In genomic region chr4:155441475-155441874, GRCh38 we compare ENCODE assay signal across 13 cellular contexts.
DNase-seq lines count a peak whose midpoint lies in the region; ATAC-seq, FAIRE-seq and TF ChIP-seq lines count a peak whose summit lies in the region.
"Had no signal": no experiment of that assay in that cellular context is flagged by ENCODE, and none has a peak within 500 bp of the region (broad histone marks: within the 10 kb centered on the region; RNA-seq: fewer than 3 reads in every experiment).

No MANE protein-coding gene starts in this region.

- H3K79me2 ChIP-seq in endothelial cell of umbilical vein (ENCODE audit: control insufficient read depth, insufficient read depth, low read length): no peaks in the 10 kb centered on the region
- no peaks in the 10 kb centered on the region for H3K79me2 ChIP-seq in OCI-LY7 (ENCODE audit: insufficient read depth, low read depth, low read length)

- H3K9me2 ChIP-seq in OCI-LY7 (ENCODE audit: insufficient read depth, low read length): no peaks in the 10 kb centered on the region

- H3K36me3 Mint-ChIP-seq in nephron progenitor cell (ENCODE audit: low read depth): no peaks in the 10 kb centered on the region
- no peaks in the 10 kb centered on the region for H3K36me3 Mint-ChIP-seq in activated CD4-positive, alpha-beta T cell treated with anti-CD3 and anti-CD28 coated beads, Interleukin-2, amount 10 ng/mL, durations not matched to agents 24 days and 14 days (ENCODE audit: low read depth)
- H3K36me3 Mint-ChIP-seq: CD4-positive, CD25-positive, alpha-beta regulatory T cell had no signal

- peak overlapping the region in 3 of 10 donors; percentile 41 to 57 (median 56) for H3K27ac ChIP-seq in heart right ventricle
- H3K27ac ChIP-seq in endothelial cell of umbilical vein (ENCODE audit: insufficient read depth, low read depth, low read length): no peak overlapping the region
- no peak overlapping the region for H3K27ac ChIP-seq in aorta (ENCODE audit: low read depth in 1 of 2, low read length in 2 of 2)
- H3K27ac ChIP-seq in OCI-LY7 (ENCODE audit: low read depth, low read length, poor library complexity, severe bottlenecking): no peak overlapping the region

- no peak for TF ChIP-seq POLR2A in endothelial cell of umbilical vein (IDR thresholded peaks at IDR 0.05; ENCODE audit: low read depth, low read length)

- H3K27me3 ChIP-seq in heart right ventricle: no peaks in the 10 kb centered on the region
- peaks cover 0 to 3% of the 10 kb centered on the region in 2 experiments for H3K27me3 ChIP-seq in endothelial cell of umbilical vein (ENCODE audit: control insufficient read depth in 2 of 2, insufficient read depth in 2 of 2, low read length in 2 of 2)
- no peaks in the 10 kb centered on the region for H3K27me3 ChIP-seq in aorta (ENCODE audit: control insufficient read depth in 1 of 2, insufficient read depth in 2 of 2, low read length in 1 of 2)

- H3K4me3 Mint-ChIP-seq in nephron progenitor cell: no peak overlapping the region
- no peak overlapping the region for H3K4me3 Mint-ChIP-seq in activated CD4-positive, alpha-beta T cell treated with anti-CD3 and anti-CD28 coated beads, Interleukin-2, amount 10 ng/mL, durations not matched to agents 24 days and 14 days
- H3K4me3 Mint-ChIP-seq: CD4-positive, CD25-positive, alpha-beta regulatory T cell; GM23338 had no signal

- CTCF ChIA-PET in endothelial cell of umbilical vein (lab: Charles Lee): interaction anchor here (0.7 to 5.8 kb wide), 9 partner anchors 10 to 512 kb away, joined by 3 to 76 read pairs (median 4); no protein-coding TSS in a partner anchor
- CTCF ChIA-PET in OCI-LY7 (lab: Charles Lee; ENCODE audit: unreplicated experiment): no interaction called here

- no peaks in the 10 kb centered on the region for H3K9me3 ChIP-seq in heart right ventricle
- H3K9me3 ChIP-seq in endothelial cell of umbilical vein (replicated peaks; ENCODE audit: control insufficient read depth, insufficient read depth, low read length): no peaks in the 10 kb centered on the region
- no peaks in the 10 kb centered on the region for H3K9me3 ChIP-seq in aorta (ENCODE audit: control insufficient read depth, low read length)
- no peaks in the 10 kb centered on the region for H3K9me3 ChIP-seq in OCI-LY7 (ENCODE audit: low read length)

- H3K27me3 Mint-ChIP-seq in nephron progenitor cell (ENCODE audit: low read depth, poor library complexity): peaks cover 12% of the 10 kb centered on the region
- H3K27me3 Mint-ChIP-seq in activated CD4-positive, alpha-beta T cell treated with anti-CD3 and anti-CD28 coated beads, Interleukin-2, amount 10 ng/mL, durations not matched to agents 24 days and 14 days: peaks cover 13% of the 10 kb centered on the region

- FAIRE-seq in endothelial cell of umbilical vein (lab: Jason Lieb, UNC): no peak

- no peaks in the 10 kb centered on the region for H3K9me1 ChIP-seq in endothelial cell of umbilical vein (replicated peaks; ENCODE audit: control insufficient read depth, extremely low read depth, insufficient read depth, low read length)

- TF ChIP-seq CTCF in heart right ventricle (IDR thresholded peaks at IDR 0.05) (no peak), endothelial cell of umbilical vein (IDR thresholded peaks at IDR 0.05; ENCODE audit: extremely low read depth in 1 of 2, insufficient read depth in 1 of 2, low read depth in 1 of 2, low read length in 2 of 2) (no peak), nephron progenitor cell (IDR thresholded peaks at IDR 0.05) (no peak), OCI-LY7 (conservative IDR thresholded peaks at IDR 0.05; ENCODE audit: low read length) (no peak)

- dilution Hi-C loops in endothelial cell of umbilical vein (cut with MboI; ENCODE audit: extremely low pct_ligation_motif_present, low sequenced_read_pairs): no loop called here

- no peak overlapping the region for H3K4me2 ChIP-seq in endothelial cell of umbilical vein (ENCODE audit: insufficient read depth, low read length)
- H3K4me2 ChIP-seq in OCI-LY7 (ENCODE audit: low read length): no peak overlapping the region
- H3K4me2 ChIP-seq: GM23338 had no signal

- intact Hi-C loops in heart right ventricle (cut with DNase I) (loop anchor here in 9 of 10 donors (5.0 to 10.0 kb wide), 10 partner anchors 71 to 511 kb away; partner anchors contain the start of genes GUCY1A1 (in 5 of the 9) and CTSO (in 1 of the 9)), cardiac septum (cut with DNase I) (loop anchor here (5.0 to 10.0 kb wide), 2 partner anchors 71 to 513 kb away; partner anchors contain the start of gene CTSO), endothelial cell of umbilical vein (cut with micrococcal nuclease) (loop anchor here (5.0 kb wide), 2 partner anchors 71 to 161 kb away; no protein-coding TSS in a partner anchor), aorta (cut with DNase I) (loop anchor here (5.0 to 10.0 kb wide), 2 partner anchors 73 to 226 kb away; partner anchors contain the start of gene GUCY1A1 (in 1 of the 2)), OCI-LY7 (cut with micrococcal nuclease; ENCODE audit: unreplicated experiment) (no loop called here)
- intact Hi-C loops in activated CD4-positive, alpha-beta T cell treated with anti-CD3 and anti-CD28 coated beads, Interleukin-2, amount 10 ng/mL, durations not matched to agents 24 days and 14 days (cut with micrococcal nuclease): no loop called here

- POLR2A ChIA-PET in endothelial cell of umbilical vein (lab: Charles Lee): no interaction called here
- POLR2A ChIA-PET in OCI-LY7 (lab: Charles Lee): interaction anchor here (0.7 kb wide), 1 partner anchor 23 kb away, joined by 3 read pairs; no protein-coding TSS in a partner anchor

- H3K9ac ChIP-seq in endothelial cell of umbilical vein (replicated peaks; ENCODE audit: extremely low read depth, insufficient read depth, low read length): no peak overlapping the region

- peak overlapping the region; percentile 31 for H3K27ac Mint-ChIP-seq in nephron progenitor cell
- H3K27ac Mint-ChIP-seq in activated CD4-positive, alpha-beta T cell treated with anti-CD3 and anti-CD28 coated beads, Interleukin-2, amount 10 ng/mL, durations not matched to agents 24 days and 14 days: no peak overlapping the region
- H3K27ac Mint-ChIP-seq: GM23338 had no signal

- BruUV-seq in endothelial cell of umbilical vein (replicated peaks; lab: Mats Ljungman, UMichigan) (no TSS peak), OCI-LY7 (replicated peaks; lab: Mats Ljungman, UMichigan) (no TSS peak)

- H3K4me1 ChIP-seq in heart right ventricle: peaks cover 0 to 13% (median 0%) of the 10 kb centered on the region in 9 donors
- H3K4me1 ChIP-seq in endothelial cell of umbilical vein (ENCODE audit: control insufficient read depth, extremely low read depth, insufficient read depth, low read length): peaks cover 3% of the 10 kb centered on the region
- H3K4me1 ChIP-seq in aorta (ENCODE audit: control insufficient read depth in 1 of 2, insufficient read depth in 2 of 2, low read length in 2 of 2): no peaks in the 10 kb centered on the region
- H3K4me1 ChIP-seq in OCI-LY7 (ENCODE audit: insufficient read depth, low read length, poor library complexity, severe bottlenecking): no peaks in the 10 kb centered on the region

- no peaks in the 10 kb centered on the region for H3K9me3 Mint-ChIP-seq in nephron progenitor cell
- H3K9me3 Mint-ChIP-seq in activated CD4-positive, alpha-beta T cell treated with anti-CD3 and anti-CD28 coated beads, Interleukin-2, amount 10 ng/mL, durations not matched to agents 24 days and 14 days: no peaks in the 10 kb centered on the region
- H3K9me3 Mint-ChIP-seq: GM23338 had no signal

- no peaks in the 10 kb centered on the region for H4K20me1 ChIP-seq in endothelial cell of umbilical vein (replicated peaks; ENCODE audit: control insufficient read depth, extremely low read depth, insufficient read depth, low read length)
- H4K20me1 ChIP-seq in OCI-LY7 (ENCODE audit: insufficient read depth, low read length): no peaks in the 10 kb centered on the region

- WGBS in heart right ventricle, 2 donors: 65 to 80% methylated on average over 1 of the region's 1 CpG
- WGBS in aorta, 2 donors: 86 to 100% methylated on average over 1 of the region's 1 CpG

- H2AFZ ChIP-seq in endothelial cell of umbilical vein (ENCODE audit: low read depth, low read length) (peak overlapping the region; percentile 65), OCI-LY7 (ENCODE audit: low read length) (no peak overlapping the region)
- H2AFZ ChIP-seq: GM23338 had no signal

- H3K36me3 ChIP-seq in heart right ventricle (no peaks in the 10 kb centered on the region), endothelial cell of umbilical vein (ENCODE audit: control insufficient read depth in 2 of 2, extremely low read depth in 1 of 2, insufficient read depth in 2 of 2, low read length in 2 of 2) (no peaks in the 10 kb centered on the region), aorta (ENCODE audit: control insufficient read depth in 1 of 2, insufficient read depth in 2 of 2, low read length in 1 of 2) (no peaks in the 10 kb centered on the region), OCI-LY7 (ENCODE audit: insufficient read depth, low read length) (no peaks in the 10 kb centered on the region)

- ATAC-seq in heart right ventricle (peak in 5 of 8 donors; percentile 11 to 50 (median 36)), aorta (ENCODE audit: low FRiP score) (peak; percentile 54)

- H3K4me3 ChIP-seq in heart right ventricle (peak overlapping the region in 1 of 10 donors; percentile 35), endothelial cell of umbilical vein (replicated peaks in 1 of 3; ENCODE audit: insufficient read depth in 1 of 3, low read depth in 1 of 3, low read length in 3 of 3) (no peak overlapping the region), aorta (ENCODE audit: low read length in 2 of 2) (no peak overlapping the region), OCI-LY7 (ENCODE audit: low read depth, low read length, poor library complexity, severe bottlenecking) (no peak overlapping the region)
- H3K4me3 ChIP-seq: GM23338 had no signal

- no peak for DNase-seq in heart right ventricle
- no peak for DNase-seq in cardiac septum (ENCODE audit: low spot score)
- no peak for DNase-seq in endothelial cell of umbilical vein (ENCODE audit: low read depth, low spot score)
- no peak for DNase-seq in nephron progenitor cell
- no peak for DNase-seq in aorta
- no peak for DNase-seq in OCI-LY7 (ENCODE audit: low spot score)
- DNase-seq in activated CD4-positive, alpha-beta T cell treated with anti-CD3 and anti-CD28 coated beads, Interleukin-2, amount 10 ng/mL, durations not matched to agents 24 days and 14 days: no peak
- no peak for DNase-seq in DMS53 treated with DMSO at 0.1 percent for 48 hours (lab: John Stamatoyannopoulos, UW; ENCODE audit: unreplicated experiment)
- DNase-seq: ACHN; CD4-positive, CD25-positive, alpha-beta regulatory T cell; DMS79 treated with DMSO at 0.1 percent for 48 hours; NCI-H2029 treated with DMSO at 0.1 percent for 48 hours had no signal

- peaks cover 9% of the 10 kb centered on the region for H3K4me1 Mint-ChIP-seq in nephron progenitor cell
- peaks cover 3% of the 10 kb centered on the region for H3K4me1 Mint-ChIP-seq in activated CD4-positive, alpha-beta T cell treated with anti-CD3 and anti-CD28 coated beads, Interleukin-2, amount 10 ng/mL, durations not matched to agents 24 days and 14 days
- H3K4me1 Mint-ChIP-seq: CD4-positive, CD25-positive, alpha-beta regulatory T cell had no signal

TF ChIP-seq in endothelial cell of umbilical vein, 7 proteins besides CTCF, POLR2A, EP300 and RAD21 (continues in another document):
- TF ChIP-seq JUN (IDR thresholded peaks at IDR 0.05; ENCODE audit: borderline replicate concordance, insufficient read depth, insufficient read length, low read depth) (no peak), POLR2AphosphoS5 (IDR thresholded peaks at IDR 0.05; ENCODE audit: insufficient read depth, low read depth, low read length) (no peak)

Comparison
In these comparisons a context has a peak if more than half of its experiments do, and no peak if none do; other contexts are left out.
1. intact Hi-C loops: an anchor here in heart right ventricle (5.0 to 10.0 kb wide), cardiac septum (5.0 to 10.0 kb wide), endothelial cell of umbilical vein (5.0 kb wide) and aorta (5.0 to 10.0 kb wide); none called in OCI-LY7 and activated CD4-positive, alpha-beta T cell treated with anti-CD3 and anti-CD28 coated beads, Interleukin-2, amount 10 ng/mL, durations not matched to agents 24 days and 14 days.